ENCODE assay signal across 11 cellular contexts in the genomic region with DNA sequence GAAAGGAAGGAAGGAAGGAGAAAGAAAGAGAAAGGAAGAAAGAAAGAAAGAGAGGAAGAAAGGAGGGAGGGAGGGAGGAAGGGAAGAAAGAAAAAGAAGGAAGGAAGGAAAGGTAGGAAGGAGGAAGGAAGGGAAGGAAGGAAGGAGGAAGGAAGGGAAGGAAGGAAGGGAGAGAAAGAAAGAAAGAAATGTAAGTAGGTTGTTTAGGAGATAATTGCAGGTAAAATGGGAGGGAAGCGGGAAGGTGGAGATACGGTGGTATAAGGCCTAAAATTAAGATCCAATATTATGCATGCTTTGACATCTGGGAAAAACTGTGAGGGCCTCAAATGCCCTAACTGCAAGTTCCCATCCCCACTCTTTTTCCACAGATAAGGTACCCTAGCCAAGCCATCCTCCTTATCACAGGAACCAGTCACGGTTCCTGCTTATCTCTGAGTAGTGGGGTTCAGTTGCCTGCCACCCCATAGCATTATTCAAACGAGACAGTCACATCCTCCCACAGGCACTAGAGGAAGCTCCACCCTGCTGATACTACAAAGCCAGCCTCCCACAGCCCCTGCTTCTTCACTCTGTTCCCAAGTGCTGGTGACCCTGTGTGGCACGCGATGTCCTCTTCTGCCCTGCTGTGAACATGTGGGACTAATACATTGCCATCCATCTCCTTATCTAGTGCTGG. TPM values are rescaled to one million over a fixed set of nuclear protein-coding genes. Genes with fewer than 3 reads are reported as not detected.
DNase-seq lines count a peak whose midpoint lies in the region; ATAC-seq and TF ChIP-seq lines count a peak whose summit lies in the region.
"Had no signal": no experiment of that assay in that cellular context is flagged by ENCODE, and none has a peak within 500 bp of the region (broad histone marks: within the 10 kb centered on the region; RNA-seq: fewer than 3 reads in every experiment).

No MANE protein-coding gene starts in this region.

- H3K79me2 ChIP-seq in Loucy (ENCODE audit: insufficient read depth, low read length) (no peaks in the 10 kb centered on the region), neural progenitor cell (ENCODE audit: low read depth) (no peaks in the 10 kb centered on the region)

- H3K27me3 ChIP-seq in Loucy (ENCODE audit: insufficient read depth, low read length, poor library complexity, severe bottlenecking) (no peaks in the 10 kb centered on the region), neural progenitor cell (no peaks in the 10 kb centered on the region)
- H3K27me3 ChIP-seq: breast epithelium had no signal

- H3K27ac Mint-ChIP-seq in activated CD4-positive, alpha-beta memory T cell treated with anti-CD3 and anti-CD28 coated beads for 36 hours, result peak overlapping the region; percentile 39
- no peak overlapping the region for H3K27ac Mint-ChIP-seq in neural progenitor cell

- H3K27me3 Mint-ChIP-seq in activated CD4-positive, alpha-beta memory T cell treated with anti-CD3 and anti-CD28 coated beads for 36 hours, result no peaks in the 10 kb centered on the region
- H3K27me3 Mint-ChIP-seq in neural progenitor cell (ENCODE audit: insufficient read depth, low read depth), result peaks cover 3% of the 10 kb centered on the region

- H3K36me3 Mint-ChIP-seq in activated CD4-positive, alpha-beta memory T cell treated with anti-CD3 and anti-CD28 coated beads for 36 hours, result no peaks in the 10 kb centered on the region
- H3K36me3 Mint-ChIP-seq in neural progenitor cell, result peaks cover under 1% of the 10 kb centered on the region

- CTCF ChIA-PET in activated CD4-positive, alpha-beta memory T cell treated with anti-CD3 and anti-CD28 coated beads for 36 hours (lab: Charles Lee), result no interaction called here

- H3K4me3 ChIP-seq in Loucy (ENCODE audit: low read length, poor library complexity, severe bottlenecking) (no peak overlapping the region), neural progenitor cell (no peak overlapping the region)
- H3K4me3 ChIP-seq: breast epithelium, stomach had no signal

- H3K4me2 ChIP-seq in Loucy (ENCODE audit: low read depth, low read length, poor library complexity, severe bottlenecking), result peak overlapping the region; percentile 9
- no peak overlapping the region for H3K4me2 ChIP-seq in neural progenitor cell

- H3K9me3 Mint-ChIP-seq in activated CD4-positive, alpha-beta memory T cell treated with anti-CD3 and anti-CD28 coated beads for 36 hours, result no peaks in the 10 kb centered on the region
- H3K9me3 Mint-ChIP-seq in neural progenitor cell, result no peaks in the 10 kb centered on the region

- no peak overlapping the region for H3K27ac ChIP-seq in neural progenitor cell
- H3K27ac ChIP-seq: stomach, VCaP had no signal

- H3K9me2 ChIP-seq in Loucy (replicated peaks; ENCODE audit: low read depth, low read length), result no peaks in the 10 kb centered on the region

- H3K36me3 ChIP-seq in Loucy (ENCODE audit: insufficient read depth, low read length), result no peaks in the 10 kb centered on the region
- H3K36me3 ChIP-seq in neural progenitor cell, result peaks cover 5% of the 10 kb centered on the region
- H3K36me3 ChIP-seq: breast epithelium, stomach had no signal

- TF ChIP-seq CTCF in Loucy (conservative IDR thresholded peaks at IDR 0.05; ENCODE audit: low read length) (no peak), neural progenitor cell (IDR thresholded peaks at IDR 0.05) (no peak)

- H3K4me1 Mint-ChIP-seq in activated CD4-positive, alpha-beta memory T cell treated with anti-CD3 and anti-CD28 coated beads for 36 hours (ENCODE audit: low read depth), result peaks cover 69% of the 10 kb centered on the region
- peaks cover 32% of the 10 kb centered on the region for H3K4me1 Mint-ChIP-seq in neural progenitor cell

- H3K9me3 ChIP-seq in Loucy (ENCODE audit: insufficient read depth, low read depth, low read length) (no peaks in the 10 kb centered on the region), neural progenitor cell (ENCODE audit: low read depth) (no peaks in the 10 kb centered on the region)
- H3K9me3 ChIP-seq: breast epithelium, stomach had no signal

- H3K4me1 ChIP-seq in Loucy (ENCODE audit: insufficient read depth, low read length, poor library complexity, severe bottlenecking) (peaks cover 52% of the 10 kb centered on the region), neural progenitor cell (peaks cover 43% of the 10 kb centered on the region)
- H3K4me1 ChIP-seq: breast epithelium had no signal

- intact Hi-C loops in activated CD4-positive, alpha-beta memory T cell treated with anti-CD3 and anti-CD28 coated beads for 36 hours (cut with micrococcal nuclease), result loop anchor here (5.0 to 10.0 kb wide), 5 partner anchors 87 to 1229 kb away; a partner anchor contains a TSS

- no peak for ATAC-seq in GM18868 (IDR thresholded peaks at IDR 0.05; ENCODE audit: unreplicated experiment)

- H3K9ac ChIP-seq in Loucy (ENCODE audit: low read depth, low read length, poor library complexity, severe bottlenecking) (peak overlapping the region; percentile 1), neural progenitor cell (no peak overlapping the region)

- POLR2A ChIA-PET in activated CD4-positive, alpha-beta memory T cell treated with anti-CD3 and anti-CD28 coated beads for 36 hours (lab: Charles Lee), result no interaction called here

- DNase-seq in activated CD4-positive, alpha-beta memory T cell treated with anti-CD3 and anti-CD28 coated beads for 36 hours, result peak; percentile 52
- peak; percentile 28 for DNase-seq in effector CD4-positive, alpha-beta T cell
- peak; percentile 39 for DNase-seq in stimulated activated CD4-positive, alpha-beta T cell treated with anti-CD3 and anti-CD28 coated beads, Interleukin-4, amount 100 ng/mL, for 1 hour
- DNase-seq in G401 (ENCODE audit: low spot score) (no peak), neural progenitor cell (ENCODE audit: low spot score) (no peak), NCI-H2171 treated with DMSO at 0.1 percent for 48 hours (lab: John Stamatoyannopoulos, UW) (no peak)
- DNase-seq: stomach had no signal

- H2AFZ ChIP-seq in Loucy (ENCODE audit: low read length) (peak overlapping the region; percentile 24; the same call in 1 of the 2 replicates), neural progenitor cell (replicated peaks) (no peak overlapping the region)

- no peaks in the 10 kb centered on the region for H4K20me1 ChIP-seq in Loucy (ENCODE audit: insufficient read depth, low read length, poor library complexity, severe bottlenecking)
- H4K20me1 ChIP-seq in neural progenitor cell (ENCODE audit: low read depth), result no peaks in the 10 kb centered on the region

- no peaks in the 10 kb centered on the region for H3F3A ChIP-seq in Loucy (ENCODE audit: low read depth)
- peaks cover 3% of the 10 kb centered on the region for H3F3A ChIP-seq in neural progenitor cell (ENCODE audit: low read depth)

- in situ Hi-C loops in G401 (cut with HindIII; ENCODE audit: low sequenced_read_pairs), result no loop called here

- no peak overlapping the region for H3K4me3 Mint-ChIP-seq in activated CD4-positive, alpha-beta memory T cell treated with anti-CD3 and anti-CD28 coated beads for 36 hours
- H3K4me3 Mint-ChIP-seq in neural progenitor cell, result no peak overlapping the region

RNA-seq across cellular contexts. Expression of a gene that starts 28.7 kb away (rescaled TPM):
- total RNA-seq in activated CD4-positive, alpha-beta memory T cell treated with anti-CD3 and anti-CD28 coated beads for 36 hours, result under 1 TPM in 1 of 2 experiments, not detected in 1; 0.38 TPM
- total RNA-seq in G401 (2014; rRNA removed; shearing (Covaris generic)), result 0.64 TPM in 1 of 2 replicates, not detected in the other
- 4.4 and 5.1 TPM in 2 replicates for total RNA-seq in neural progenitor cell (ENCODE audit: low replicate concordance)

Comparison
In these comparisons a context has a peak if more than half of its experiments do, and no peak if none do; other contexts are left out.
1. DNase-seq: peak in activated CD4-positive, alpha-beta memory T cell treated with anti-CD3 and anti-CD28 coated beads for 36 hours (single experiment), effector CD4-positive, alpha-beta T cell (single experiment) and stimulated activated CD4-positive, alpha-beta T cell treated with anti-CD3 and anti-CD28 coated beads, Interleukin-4, amount 100 ng/mL, for 1 hour (single experiment); none in G401 (single experiment), neural progenitor cell (single experiment) and NCI-H2171 treated with DMSO at 0.1 percent for 48 hours (single experiment).